9 cellular contexts compared by ENCODE assay signal in the genomic region with DNA sequence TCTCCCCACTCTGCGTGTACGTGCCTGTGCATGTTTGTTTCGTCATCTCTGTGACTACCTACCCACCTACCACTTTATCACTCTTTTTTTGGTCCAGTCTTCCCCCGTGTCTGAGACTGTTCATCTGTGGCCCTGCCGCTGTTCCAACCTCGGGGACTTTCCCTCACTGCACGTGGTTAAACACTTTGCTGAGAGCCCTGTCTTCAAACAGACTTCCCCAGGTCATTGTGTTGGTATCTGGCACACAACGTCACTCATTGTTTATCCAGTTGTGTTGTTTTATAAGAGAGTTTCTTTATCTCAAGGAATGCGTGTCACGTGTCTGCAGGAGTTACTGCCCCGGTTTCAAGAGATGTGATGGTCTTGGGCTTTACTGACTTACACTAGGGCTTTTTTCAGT.
DNase-seq lines count a peak whose midpoint lies in the region; ATAC-seq, FAIRE-seq and TF ChIP-seq lines count a peak whose summit lies in the region.
"Had no signal": no experiment of that assay in that cellular context is flagged by ENCODE, and none has a peak within 500 bp of the region (broad histone marks: within the 10 kb centered on the region; RNA-seq: fewer than 3 reads in every experiment).

No MANE protein-coding gene starts in this region.

- FAIRE-seq in GM12878 (lab: Jason Lieb, UNC) = no peak

- no peaks in the 10 kb centered on the region for H3K36me3 Mint-ChIP-seq in activated CD8-positive, alpha-beta memory T cell treated with anti-CD3 and anti-CD28 coated beads, Interleukin-2, amount 10 ng/mL, durations not matched to agents 7 days and 5 days

- intact Hi-C loops in Right ventricle myocardium superior (cut with DNase I) (no loop called here), GM12878 (cut with micrococcal nuclease; ENCODE audit: unreplicated experiment) (no loop called here), lower lobe of right lung (cut with DNase I) (no loop called here)

- H3K27me3 ChIP-seq in cardiac muscle cell = no peaks in the 10 kb centered on the region
- H3K27me3 ChIP-seq in GM12878 (replicated peaks in 1 of 2; ENCODE audit: control insufficient read depth in 2 of 2, insufficient read depth in 2 of 2, low read length in 1 of 2) = peaks cover 0 to 2% of the 10 kb centered on the region in 2 experiments; a peak in 3 of 4 replicates
- no peaks in the 10 kb centered on the region for H3K27me3 ChIP-seq in lower lobe of right lung (ENCODE audit: low read depth)
- H3K27me3 ChIP-seq: colonic mucosa had no signal

- CTCF ChIA-PET in GM12878 (lab: Yijun Ruan, JAX) = no interaction called here
- CTCF ChIA-PET in activated CD8-positive, alpha-beta memory T cell treated with anti-CD3 and anti-CD28 coated beads, Interleukin-2, amount 10 ng/mL, durations not matched to agents 7 days and 5 days (lab: Charles Lee) = no interaction called here

- RAD21 ChIA-PET in GM12878 (lab: Charles Lee; ENCODE audit: unreplicated experiment) = no interaction called here

- no peak for ATAC-seq in Right ventricle myocardium superior (ENCODE audit: poor library complexity)
- no peak for ATAC-seq in GM12878
- ATAC-seq in lower lobe of right lung = peak; percentile 41 to 83
- ATAC-seq in activated CD8-positive, alpha-beta memory T cell treated with anti-CD3 and anti-CD28 coated beads, Interleukin-2, amount 10 ng/mL, durations not matched to agents 7 days and 5 days = no peak

- peaks cover 12% of the 10 kb centered on the region for H3K27me3 Mint-ChIP-seq in activated CD8-positive, alpha-beta memory T cell treated with anti-CD3 and anti-CD28 coated beads, Interleukin-2, amount 10 ng/mL, durations not matched to agents 7 days and 5 days

- H3K27ac Mint-ChIP-seq in activated CD8-positive, alpha-beta memory T cell treated with anti-CD3 and anti-CD28 coated beads, Interleukin-2, amount 10 ng/mL, durations not matched to agents 7 days and 5 days = no peak overlapping the region

- no peak for TF ChIP-seq POLR2A in GM12878 (IDR thresholded peaks at IDR 0.05; ENCODE audit: low read depth, low read length)

- no peaks in the 10 kb centered on the region for H3K79me2 ChIP-seq in GM12878 (ENCODE audit: control insufficient read depth, insufficient read depth, low read length)

- POLR2A ChIA-PET in GM12878 (lab: Charles Lee) = no interaction called here

- TF ChIP-seq CTCF in cardiac muscle cell (IDR thresholded peaks at IDR 0.05; ENCODE audit: low read depth, low read length) (no peak), GM12878 (IDR thresholded peaks at IDR 0.05 in 2 of 3, conservative IDR thresholded peaks at IDR 0.05 in 1 of 3; ENCODE audit: control insufficient read depth in 2 of 3, extremely low read depth in 1 of 3, insufficient read depth in 1 of 3, low read depth in 3 of 3, low read length in 3 of 3) (no peak), lower lobe of right lung (IDR thresholded peaks at IDR 0.05) (no peak)

- SMC1A ChIA-PET in GM12878 (lab: Charles Lee; ENCODE audit: uncharacterized antibody, unreplicated experiment) = no interaction called here

- peak overlapping the region; percentile 11 for H3K27ac ChIP-seq in cardiac muscle cell
- H3K27ac ChIP-seq in GM12878 (ENCODE audit: control insufficient read depth, insufficient read depth) = no peak overlapping the region
- no peak overlapping the region for H3K27ac ChIP-seq in lower lobe of right lung
- H3K27ac ChIP-seq: colonic mucosa had no signal

- in situ Hi-C loops in GM12878 (cut with MboI) = no loop called here

- no TSS peak for BruUV-seq in GM12878 (replicated peaks; lab: Mats Ljungman, UMichigan)

- no peaks in the 10 kb centered on the region for H3K9me3 Mint-ChIP-seq in activated CD8-positive, alpha-beta memory T cell treated with anti-CD3 and anti-CD28 coated beads, Interleukin-2, amount 10 ng/mL, durations not matched to agents 7 days and 5 days (ENCODE audit: low read depth)

- H3K36me3 ChIP-seq in cardiac muscle cell (peaks cover 12% of the 10 kb centered on the region), GM12878 (ENCODE audit: control insufficient read depth in 2 of 2, insufficient read depth in 2 of 2, low read length in 1 of 2) (no peaks in the 10 kb centered on the region), lower lobe of right lung (no peaks in the 10 kb centered on the region)
- H3K36me3 ChIP-seq: colonic mucosa had no signal

- H3K9me3 ChIP-seq in cardiac muscle cell (ENCODE audit: low read depth) (no peaks in the 10 kb centered on the region), GM12878 (replicated peaks; ENCODE audit: control insufficient read depth, insufficient read depth, low read length) (no peaks in the 10 kb centered on the region), lower lobe of right lung (no peaks in the 10 kb centered on the region)
- H3K9me3 ChIP-seq: colonic mucosa had no signal

- WGBS in GM12878 (ENCODE audit: insufficient coverage, insufficient replicate concordance, low lambda C conversion rate, missing lambda C conversion rate) = 1% methylated on average over 11 of the region's 11 CpGs

- no peak overlapping the region for H3K4me2 ChIP-seq in GM12878 (ENCODE audit: control insufficient read depth, insufficient read depth)

- H3K4me3 Mint-ChIP-seq in activated CD8-positive, alpha-beta memory T cell treated with anti-CD3 and anti-CD28 coated beads, Interleukin-2, amount 10 ng/mL, durations not matched to agents 7 days and 5 days = no peak overlapping the region

- TF ChIP-seq RAD21 in GM12878 (IDR thresholded peaks at IDR 0.05; ENCODE audit: insufficient read depth, low read depth, low read length) = no peak

- no peaks in the 10 kb centered on the region for H3K4me1 Mint-ChIP-seq in activated CD8-positive, alpha-beta memory T cell treated with anti-CD3 and anti-CD28 coated beads, Interleukin-2, amount 10 ng/mL, durations not matched to agents 7 days and 5 days

- no peaks in the 10 kb centered on the region for H4K20me1 ChIP-seq in GM12878 (ENCODE audit: control insufficient read depth, insufficient read depth)

- TF ChIP-seq EP300 in GM12878 (IDR thresholded peaks at IDR 0.05; ENCODE audit: borderline replicate concordance in 1 of 2, control insufficient read depth in 1 of 2, low read depth in 2 of 2, low read length in 2 of 2) = no peak

- DNase-seq in cardiac muscle cell (ENCODE audit: low read depth in 1 of 2, low spot score in 1 of 2) (peak in 1 of 2 donors; percentile 94), Right ventricle myocardium superior (no peak), GM12878 (ENCODE audit: low read depth, low spot score) (no peak), lower lobe of right lung (no peak), NCI-H1105 treated with DMSO at 0.1 percent for 48 hours (lab: John Stamatoyannopoulos, UW) (no peak), cerebellum (ENCODE audit: low spot score) (no peak)
- DNase-seq in stimulated activated naive CD4-positive, alpha-beta T cell treated with Interleukin-2 at 50 U/mL for 16 hours (lab: John Stamatoyannopoulos, UW) = no peak
- no peak for DNase-seq in activated CD8-positive, alpha-beta memory T cell treated with anti-CD3 and anti-CD28 coated beads, Interleukin-2, amount 10 ng/mL, durations not matched to agents 7 days and 5 days
- DNase-seq: colonic mucosa had no signal

- no peak overlapping the region for H3K9ac ChIP-seq in GM12878 (ENCODE audit: control insufficient read depth, insufficient read depth, low read length)

- H3K4me1 ChIP-seq in cardiac muscle cell (ENCODE audit: low read depth) = peaks cover 29% of the 10 kb centered on the region
- no peaks in the 10 kb centered on the region for H3K4me1 ChIP-seq in GM12878 (ENCODE audit: control insufficient read depth, insufficient read depth, low read length)
- H3K4me1 ChIP-seq in lower lobe of right lung = peaks cover 10% of the 10 kb centered on the region
- H3K4me1 ChIP-seq: colonic mucosa had no signal

- H3K4me3 ChIP-seq in cardiac muscle cell = no peak overlapping the region
- no peak overlapping the region for H3K4me3 ChIP-seq in GM12878
- no peak overlapping the region for H3K4me3 ChIP-seq in lower lobe of right lung
- H3K4me3 ChIP-seq: colonic mucosa had no signal

- H2AFZ ChIP-seq in GM12878 (ENCODE audit: control insufficient read depth, low read depth, low read length) = no peak overlapping the region

TF ChIP-seq in GM12878, 131 proteins besides CTCF, POLR2A, EP300 and RAD21:
- TF ChIP-seq, protein P1, sequence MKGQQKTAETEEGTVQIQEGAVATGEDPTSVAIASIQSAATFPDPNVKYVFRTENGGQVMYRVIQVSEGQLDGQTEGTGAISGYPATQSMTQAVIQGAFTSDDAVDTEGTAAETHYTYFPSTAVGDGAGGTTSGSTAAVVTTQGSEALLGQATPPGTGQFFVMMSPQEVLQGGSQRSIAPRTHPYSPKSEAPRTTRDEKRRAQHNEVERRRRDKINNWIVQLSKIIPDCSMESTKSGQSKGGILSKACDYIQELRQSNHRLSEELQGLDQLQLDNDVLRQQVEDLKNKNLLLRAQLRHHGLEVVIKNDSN (IDR thresholded peaks at IDR 0.05; ENCODE audit: borderline replicate concordance, extremely low read length, insufficient read depth, low read depth, low read length) = peak; percentile 39
- TF ChIP-seq BHLHE40 (IDR thresholded peaks at IDR 0.05; ENCODE audit: borderline replicate concordance in 1 of 2, low read depth in 2 of 2, low read length in 1 of 2) (no peak), SMAD5 (IDR thresholded peaks at IDR 0.05; ENCODE audit: low read depth) (no peak), SIX5 (IDR thresholded peaks at IDR 0.05; ENCODE audit: low read depth, low read length, severe bottlenecking) (no peak), RAD51 (IDR thresholded peaks at IDR 0.05) (peak; percentile 57; the same call in 1 of the 2 replicates)

Comparison
In these comparisons a context has a peak if more than half of its experiments do, and no peak if none do; other contexts are left out.
1. ATAC-seq: peak in lower lobe of right lung (2 of 2); none in Right ventricle myocardium superior (single experiment), GM12878 (single experiment) and activated CD8-positive, alpha-beta memory T cell treated with anti-CD3 and anti-CD28 coated beads, Interleukin-2, amount 10 ng/mL, durations not matched to agents 7 days and 5 days (single experiment).